Comparison of ENCODE assay signal across 9 cellular contexts in genomic region chr10:74008212-74008731, GRCh38. TPM values are rescaled to one million over a fixed set of nuclear protein-coding genes. Genes with fewer than 3 reads are reported as not detected.
DNase-seq lines count a peak whose midpoint lies in the region; ATAC-seq and TF ChIP-seq lines count a peak whose summit lies in the region.
"Had no signal": no experiment of that assay in that cellular context is flagged by ENCODE, and none has a peak within 500 bp of the region (broad histone marks: within the 10 kb centered on the region; RNA-seq: fewer than 3 reads in every experiment).

No MANE protein-coding gene starts in this region.

- H3K27ac ChIP-seq in SJCRH30 (peak overlapping the region; percentile 41), mesenchymal stem cell (ENCODE audit: low read length, poor library complexity, severe bottlenecking) (peak overlapping the region; percentile 71)

- no peak overlapping the region for H3K23ac ChIP-seq in mesenchymal stem cell (ENCODE audit: low read length in 2 of 2)

- H3K9ac ChIP-seq in mesenchymal stem cell (ENCODE audit: low read length): peak overlapping the region; percentile 77

- no peak overlapping the region for H4K91ac ChIP-seq in mesenchymal stem cell (ENCODE audit: low read length)

- no peak overlapping the region for H3K14ac ChIP-seq in mesenchymal stem cell (ENCODE audit: low read length in 2 of 2)

- no peak overlapping the region for H3K18ac ChIP-seq in mesenchymal stem cell (ENCODE audit: low read depth in 1 of 2, low read length in 2 of 2)

- ATAC-seq in HG02798 (IDR thresholded peaks at IDR 0.05; ENCODE audit: poor library complexity, unreplicated experiment) (peak; percentile 48), HG03139 (IDR thresholded peaks at IDR 0.05; ENCODE audit: unreplicated experiment) (no peak)

- H2AFZ ChIP-seq in mesenchymal stem cell (ENCODE audit: low read depth, low read length): no peak overlapping the region

- H3K27me3 ChIP-seq in SJCRH30 (no peaks in the 10 kb centered on the region), mesenchymal stem cell (ENCODE audit: control insufficient read depth in 1 of 2, insufficient read depth in 1 of 2, low read length in 2 of 2) (no peaks in the 10 kb centered on the region)

- no peak for TF ChIP-seq CTCF in GM10266 (IDR thresholded peaks at IDR 0.05; ENCODE audit: control insufficient read depth, insufficient read depth, low read depth, missing control alignments)

- H3K4me1 ChIP-seq in SJCRH30: peaks cover 33% of the 10 kb centered on the region
- peaks cover 13% of the 10 kb centered on the region for H3K4me1 ChIP-seq in mesenchymal stem cell (ENCODE audit: control insufficient read depth, insufficient read depth, low read depth, low read length)

- H3K9me3 ChIP-seq in SJCRH30 (replicated peaks) (no peaks in the 10 kb centered on the region), mesenchymal stem cell (ENCODE audit: control insufficient read depth, low read length) (no peaks in the 10 kb centered on the region)

- no peak overlapping the region for H3K4me3 ChIP-seq in SJCRH30
- no peak overlapping the region for H3K4me3 ChIP-seq in mesenchymal stem cell (ENCODE audit: insufficient read depth in 1 of 2, low read depth in 1 of 2, low read length in 2 of 2)
- H3K4me3 ChIP-seq: lung had no signal

- DNase-seq in GM10266 (ENCODE audit: extremely low spot score) (peak; percentile 45), SJCRH30 (peak in 1 of 2 experiments; percentile 36), mesenchymal stem cell (peak; percentile 37), T1000 (lab: John Stamatoyannopoulos, UW) (no peak), GM19238 (ENCODE audit: insufficient read length, low spot score) (no peak), NCI-H2227 (lab: John Stamatoyannopoulos, UW; ENCODE audit: unreplicated experiment) (no peak)

- H3K79me1 ChIP-seq in mesenchymal stem cell (replicated peaks; ENCODE audit: low read length, poor library complexity, severe bottlenecking): no peaks in the 10 kb centered on the region

- H2BK15ac ChIP-seq in mesenchymal stem cell (ENCODE audit: low read depth, poor library complexity, severe bottlenecking): no peak overlapping the region

- 100% methylated on average over 2 of the region's 3 CpGs for WGBS in mesenchymal stem cell

- no peak overlapping the region for H2BK12ac ChIP-seq in mesenchymal stem cell (ENCODE audit: low read length in 2 of 2)

- no peak overlapping the region for H3K4me2 ChIP-seq in mesenchymal stem cell (ENCODE audit: low read length, poor library complexity, severe bottlenecking)

- no peak overlapping the region for H4K8ac ChIP-seq in mesenchymal stem cell (ENCODE audit: low read length)

- no peak overlapping the region for H2BK120ac ChIP-seq in mesenchymal stem cell (ENCODE audit: low read depth, low read length)

- H2AK5ac ChIP-seq in mesenchymal stem cell (ENCODE audit: low read length, severe bottlenecking): no peak overlapping the region

- H3K36me3 ChIP-seq in SJCRH30: peaks cover 8% of the 10 kb centered on the region
- peaks cover 7 to 11% of the 10 kb centered on the region in 2 experiments for H3K36me3 ChIP-seq in mesenchymal stem cell (ENCODE audit: control insufficient read depth in 1 of 2, insufficient read depth in 2 of 2, low read depth in 1 of 2, low read length in 2 of 2)

- H3K4ac ChIP-seq in mesenchymal stem cell (ENCODE audit: low read depth in 1 of 2, low read length in 2 of 2): no peak overlapping the region

- no peak overlapping the region for H2BK5ac ChIP-seq in mesenchymal stem cell (ENCODE audit: low read depth, low read length, poor library complexity, severe bottlenecking)

RNA-seq across cellular contexts. Expression of gene VCL, which starts 10.4 kb away (rescaled TPM):
- total RNA-seq in SJCRH30 (2014; rRNA removed; shearing (Covaris generic)): 45.5 and 48.1 TPM in 2 replicates
- 216 TPM for polyA plus RNA-seq in mesenchymal stem cell (2013, experiment 1 of 2)
- 211 TPM for polyA plus RNA-seq in mesenchymal stem cell (2013, experiment 2 of 2)

Comparison
In these comparisons a context has a peak if more than half of its experiments do, and no peak if none do; other contexts are left out.
1. DNase-seq: peak in GM10266 (single experiment) and mesenchymal stem cell (single experiment); none in T1000 (single experiment), GM19238 (single experiment) and NCI-H2227 (single experiment).